29 cellular contexts compared by ENCODE assay signal in genomic region chr13:48497669-48498068, GRCh38.
"Had no signal": no experiment of that assay in that cellular context is flagged by ENCODE, and none has a peak within 500 bp of the region (broad histone marks: within the 10 kb centered on the region; RNA-seq: fewer than 3 reads in every experiment).

No MANE protein-coding gene starts in this region.

- H3K27me3 ChIP-seq: breast epithelium, colonic mucosa, gastroesophageal sphincter, heart left ventricle, stomach, transverse colon had no signal

- H3K4me3 Mint-ChIP-seq: activated B cell treated with CpG ODN at 0.5 μM for 24 hours; activated naive CD8-positive, alpha-beta T cell treated with anti-CD3 and anti-CD28 coated beads for 36 hours; activated T-cell treated with anti-CD3 and anti-CD28 coated beads, Interleukin-2, amount 50 U/mL, for 4 hours; endodermal cell; neural crest cell had no signal

- H3K4me3 ChIP-seq: breast epithelium, colonic mucosa, gastroesophageal sphincter, heart left ventricle, mucosa of descending colon, stomach, transverse colon had no signal

- H3K9me3 ChIP-seq: breast epithelium, colonic mucosa, gastroesophageal sphincter, heart left ventricle, mucosa of descending colon, stomach, transverse colon had no signal

- H3K27ac Mint-ChIP-seq: activated B cell treated with CpG ODN at 0.5 μM for 24 hours; activated naive CD8-positive, alpha-beta T cell treated with anti-CD3 and anti-CD28 coated beads for 36 hours; activated T-helper 2 cell treated with anti-CD3 and anti-CD28 coated beads, Interferon-gamma antibody, Interleukin-2, Interleukin-4, amounts not matched to agents 10 μg/mL and 5 μg/mL and 100 μg/mL, durations not matched to agents 14 hours and 24 hours and 36 hours; endodermal cell had no signal

- H3K36me3 ChIP-seq: breast epithelium, colonic mucosa, transverse colon had no signal

- H3K27ac ChIP-seq: breast epithelium, colonic mucosa, epithelial cell of prostate, gastroesophageal sphincter, heart left ventricle, stomach, transverse colon had no signal

- FAIRE-seq: islet of Langerhans, small intestine, urothelium cell line had no signal

- H3K9me3 Mint-ChIP-seq: activated B cell treated with CpG ODN at 0.5 μM for 24 hours; activated naive CD8-positive, alpha-beta T cell treated with anti-CD3 and anti-CD28 coated beads for 36 hours; activated T-cell treated with anti-CD3 and anti-CD28 coated beads, Interleukin-2, amount 50 U/mL, for 4 hours; activated T-helper 2 cell treated with anti-CD3 and anti-CD28 coated beads, Interferon-gamma antibody, Interleukin-2, Interleukin-4, amounts not matched to agents 10 μg/mL and 5 μg/mL and 100 μg/mL, durations not matched to agents 14 hours and 24 hours and 36 hours; central memory CD8-positive, alpha-beta T cell; endodermal cell; neural crest cell; stimulated activated effector memory CD8-positive, alpha-beta T cell treated with anti-CD3 and anti-CD28 coated beads, Interleukin-12 subunit alpha, Interleukin-12 subunit beta, amount 100 ng/mL, for 72 hours; T-helper 1 cell treated with Interleukin-12 subunit alpha and Interleukin-12 subunit beta and Interleukin-4 antibody, amounts not matched to agents 30 μg/mL and 1 μg/mL, for 36 hours had no signal

- H3K27me3 Mint-ChIP-seq: activated naive CD8-positive, alpha-beta T cell treated with anti-CD3 and anti-CD28 coated beads for 36 hours; central memory CD8-positive, alpha-beta T cell had no signal

- DNase-seq: activated B cell treated with CpG ODN at 0.5 μM for 24 hours; activated CD4-positive, alpha-beta T cell treated with anti-CD3 and anti-CD28 coated beads for 4 hours; activated CD8-positive, alpha-beta memory T cell treated with anti-CD3 and anti-CD28 coated beads, Interleukin-2, amount 50 U/mL, for 48 hours; activated naive CD4-positive, alpha-beta T cell treated with Interleukin-2 at 50 U/mL for 16 hours; activated naive CD8-positive, alpha-beta T cell treated with anti-CD3 and anti-CD28 coated beads for 36 hours; activated T-cell treated with anti-CD3 and anti-CD28 coated beads, Interleukin-2, amount 50 U/mL, for 4 hours; colonic mucosa; endodermal cell; heart left ventricle; left ventricle myocardium superior; mammary epithelial cell; mucosa of descending colon; occipital lobe; posterior cingulate gyrus; small intestine; stimulated activated CD4-positive, alpha-beta T cell treated with anti-CD3 and anti-CD28 coated beads, Interleukin-2, amount 100 ng/mL, for 24 hours; stomach; transverse colon had no signal

- H3K4me1 ChIP-seq: colonic mucosa, transverse colon had no signal

- ATAC-seq: activated T-cell treated with anti-CD3 and anti-CD28 coated beads, Interleukin-2, amount 50 U/mL, for 4 hours; gastroesophageal sphincter; heart left ventricle; left ventricle myocardium superior; mucosa of descending colon; sciatic nerve; stimulated activated effector memory CD8-positive, alpha-beta T cell treated with anti-CD3 and anti-CD28 coated beads, Interleukin-12 subunit alpha, Interleukin-12 subunit beta, amount 100 ng/mL, for 72 hours had no signal
